36 cellular contexts compared by ENCODE assay signal in genomic region chr14:94329857-94330256, GRCh38. TPM values are rescaled to one million over a fixed set of nuclear protein-coding genes. Genes with fewer than 3 reads are reported as not detected.
"Had no signal": no experiment of that assay in that cellular context is flagged by ENCODE, and none has a peak within 500 bp of the region (broad histone marks: within the 10 kb centered on the region; RNA-seq: fewer than 3 reads in every experiment).

No MANE protein-coding gene starts in this region.

- H3K4me1 Mint-ChIP-seq: activated B cell treated with CpG ODN at 0.5 μM for 24 hours; activated CD4-positive, alpha-beta T cell treated with anti-CD3 and anti-CD28 coated beads, Interleukin-2, amount 10 ng/mL, durations not matched to agents 7 days and 5 days; activated naive CD4-positive, alpha-beta T cell treated with anti-CD3 and anti-CD28 coated beads, Interleukin-2, amount 10 ng/mL, durations not matched to agents 7 days and 5 days; activated naive CD4-positive, alpha-beta T cell treated with anti-CD3 and anti-CD28 coated beads, Interleukin-2, amount 50 U/mL, for 24 hours; activated naive CD8-positive, alpha-beta T cell treated with anti-CD3 and anti-CD28 coated beads, Interleukin-2, amount 10 ng/mL, durations not matched to agents 7 days and 5 days; activated naive CD8-positive, alpha-beta T cell treated with anti-CD3 and anti-CD28 coated beads, Interleukin-2, amount 50 U/mL, for 24 hours; brain; central memory CD8-positive, alpha-beta T cell had no signal

- H3K36me3 Mint-ChIP-seq: activated CD4-positive, alpha-beta memory T cell treated with anti-CD3 and anti-CD28 coated beads for 36 hours; activated naive CD4-positive, alpha-beta T cell treated with anti-CD3 and anti-CD28 coated beads, Interleukin-2, amount 10 ng/mL, durations not matched to agents 7 days and 5 days; activated naive CD4-positive, alpha-beta T cell treated with anti-CD3 and anti-CD28 coated beads, Interleukin-2, amount 50 U/mL, for 24 hours; activated naive CD8-positive, alpha-beta T cell; activated naive CD8-positive, alpha-beta T cell treated with anti-CD3 and anti-CD28 coated beads, Interleukin-2, amount 10 ng/mL, durations not matched to agents 7 days and 5 days; brain had no signal

- DNase-seq: activated B cell treated with CpG ODN at 0.5 μM for 24 hours; activated CD4-positive, alpha-beta memory T cell treated with anti-CD3 and anti-CD28 coated beads for 36 hours; activated CD4-positive, alpha-beta T cell treated with anti-CD3 and anti-CD28 coated beads for 4 hours; activated CD4-positive, alpha-beta T cell treated with anti-CD3 and anti-CD28 coated beads, Interleukin-2, amount 10 ng/mL, durations not matched to agents 7 days and 5 days; activated CD4-positive, alpha-beta T cell treated with anti-CD3 and anti-CD28 coated beads, Interleukin-2, amount 50 U/mL, for 4 hours; activated CD4-positive, CD25-positive, alpha-beta regulatory T cell treated with anti-CD3 and anti-CD28 coated beads, Interleukin-2, amount 50 U/mL, for 72 hours; activated CD8-positive, alpha-beta memory T cell treated with anti-CD3 and anti-CD28 coated beads, Interleukin-2, amount 50 U/mL, for 48 hours; activated CD8-positive, alpha-beta T cell treated with anti-CD3 and anti-CD28 coated beads for 36 hours; activated effector memory CD4-positive, alpha-beta T cell treated with Interleukin-2 at 50 U/mL for 16 hours; activated gamma-delta T cell; activated naive CD4-positive, alpha-beta T cell treated with anti-CD3 and anti-CD28 coated beads, Interleukin-2, amount 10 ng/mL, durations not matched to agents 7 days and 5 days; activated naive CD4-positive, alpha-beta T cell treated with Interleukin-2 at 50 U/mL for 16 hours; activated naive CD8-positive, alpha-beta T cell treated with anti-CD3 and anti-CD28 coated beads, Interleukin-2, amount 10 ng/mL, durations not matched to agents 7 days and 5 days; activated naive CD8-positive, alpha-beta T cell treated with anti-CD3 and anti-CD28 coated beads, Interleukin-2, amount 50 U/mL, for 24 hours; activated T-cell treated with anti-CD3 and anti-CD28 coated beads, Interleukin-2, amount 50 U/mL, for 24 hours; activated T-cell treated with anti-CD3 and anti-CD28 coated beads, Interleukin-2, amount 50 U/mL, for 48 hours; amygdala; anterior cingulate cortex; caudate nucleus; cerebellar nuclear complex; SW 1271; T-helper 1 cell; T-helper 2 cell; T-helper 9 cell had no signal

- H3K27ac Mint-ChIP-seq: activated B cell treated with CpG ODN at 0.5 μM for 24 hours; activated CD4-positive, alpha-beta memory T cell treated with anti-CD3 and anti-CD28 coated beads for 36 hours; activated CD4-positive, alpha-beta T cell treated with anti-CD3 and anti-CD28 coated beads, Interleukin-2, amount 10 ng/mL, durations not matched to agents 7 days and 5 days; activated CD8-positive, alpha-beta T cell treated with anti-CD3 and anti-CD28 coated beads for 36 hours; activated naive CD4-positive, alpha-beta T cell treated with anti-CD3 and anti-CD28 coated beads, Interleukin-2, amount 10 ng/mL, durations not matched to agents 7 days and 5 days; activated naive CD4-positive, alpha-beta T cell treated with anti-CD3 and anti-CD28 coated beads, Interleukin-2, amount 50 U/mL, for 24 hours; activated naive CD8-positive, alpha-beta T cell; activated naive CD8-positive, alpha-beta T cell treated with anti-CD3 and anti-CD28 coated beads, Interleukin-2, amount 10 ng/mL, durations not matched to agents 7 days and 5 days; activated naive CD8-positive, alpha-beta T cell treated with anti-CD3 and anti-CD28 coated beads, Interleukin-2, amount 50 U/mL, for 24 hours; activated T-cell treated with anti-CD3 and anti-CD28 coated beads, Interleukin-2, amount 50 U/mL, for 24 hours; activated T-helper 2 cell treated with anti-CD3 and anti-CD28 coated beads, Interferon-gamma antibody, Interleukin-2, Interleukin-4, amounts not matched to agents 10 μg/mL and 5 μg/mL and 100 μg/mL, durations not matched to agents 14 hours and 24 hours and 36 hours; brain; T-helper 1 cell treated with Interleukin-12 subunit alpha and Interleukin-12 subunit beta and Interleukin-4 antibody, amounts not matched to agents 30 μg/mL and 1 μg/mL, for 36 hours; T-helper 2 cell treated with Interferon-gamma antibody and Interleukin-4, amounts not matched to agents 5 μg/mL and 100 μg/mL, for 36 hours had no signal

- H3K27me3 Mint-ChIP-seq: activated B cell treated with CpG ODN at 0.5 μM for 24 hours had no signal

- H3K9me3 Mint-ChIP-seq: activated CD8-positive, alpha-beta T cell treated with anti-CD3 and anti-CD28 coated beads for 36 hours; activated naive CD4-positive, alpha-beta T cell treated with anti-CD3 and anti-CD28 coated beads, Interleukin-2, amount 10 ng/mL, durations not matched to agents 7 days and 5 days; activated naive CD8-positive, alpha-beta T cell treated with anti-CD3 and anti-CD28 coated beads, Interleukin-2, amount 10 ng/mL, durations not matched to agents 7 days and 5 days; activated naive CD8-positive, alpha-beta T cell treated with anti-CD3 and anti-CD28 coated beads, Interleukin-2, amount 50 U/mL, for 24 hours; activated T-cell treated with anti-CD3 and anti-CD28 coated beads, Interleukin-2, amount 50 U/mL, for 24 hours; activated T-helper 2 cell treated with anti-CD3 and anti-CD28 coated beads, Interferon-gamma antibody, Interleukin-2, Interleukin-4, amounts not matched to agents 10 μg/mL and 5 μg/mL and 100 μg/mL, durations not matched to agents 14 hours and 24 hours and 36 hours; central memory CD8-positive, alpha-beta T cell; T-helper 1 cell treated with Interleukin-12 subunit alpha and Interleukin-12 subunit beta and Interleukin-4 antibody, amounts not matched to agents 30 μg/mL and 1 μg/mL, for 36 hours; T-helper 2 cell treated with Interferon-gamma antibody and Interleukin-4, amounts not matched to agents 5 μg/mL and 100 μg/mL, for 36 hours had no signal

- H3K4me3 Mint-ChIP-seq: activated B cell treated with CpG ODN at 0.5 μM for 24 hours; activated CD4-positive, alpha-beta memory T cell treated with anti-CD3 and anti-CD28 coated beads for 36 hours; activated CD4-positive, alpha-beta T cell treated with anti-CD3 and anti-CD28 coated beads, Interleukin-2, amount 10 ng/mL, durations not matched to agents 7 days and 5 days; activated CD8-positive, alpha-beta T cell treated with anti-CD3 and anti-CD28 coated beads for 36 hours; activated naive CD4-positive, alpha-beta T cell treated with anti-CD3 and anti-CD28 coated beads, Interleukin-2, amount 10 ng/mL, durations not matched to agents 7 days and 5 days; activated naive CD4-positive, alpha-beta T cell treated with anti-CD3 and anti-CD28 coated beads, Interleukin-2, amount 50 U/mL, for 24 hours; activated naive CD8-positive, alpha-beta T cell; activated naive CD8-positive, alpha-beta T cell treated with anti-CD3 and anti-CD28 coated beads, Interleukin-2, amount 10 ng/mL, durations not matched to agents 7 days and 5 days; activated naive CD8-positive, alpha-beta T cell treated with anti-CD3 and anti-CD28 coated beads, Interleukin-2, amount 50 U/mL, for 24 hours; activated T-cell treated with anti-CD3 and anti-CD28 coated beads, Interleukin-2, amount 50 U/mL, for 24 hours; brain; central memory CD8-positive, alpha-beta T cell; T-helper 1 cell treated with Interleukin-12 subunit alpha and Interleukin-12 subunit beta and Interleukin-4 antibody, amounts not matched to agents 30 μg/mL and 1 μg/mL, for 36 hours; T-helper 2 cell treated with Interferon-gamma antibody and Interleukin-4, amounts not matched to agents 5 μg/mL and 100 μg/mL, for 36 hours had no signal

- H3K4me3 ChIP-seq: ascending aorta, cardiac muscle cell had no signal

- H3K9me3 ChIP-seq: ascending aorta had no signal

- H3K27ac ChIP-seq: ascending aorta, cardiac muscle cell, VCaP had no signal

- H3K27me3 ChIP-seq: ascending aorta, cardiac muscle cell had no signal

- H3K4me1 ChIP-seq: ascending aorta had no signal

- H3K36me3 ChIP-seq: ascending aorta, cardiac muscle cell had no signal

- ATAC-seq: activated CD8-positive, alpha-beta T cell treated with anti-CD3 and anti-CD28 coated beads for 36 hours; activated naive CD8-positive, alpha-beta T cell treated with anti-CD3 and anti-CD28 coated beads, Interleukin-2, amount 50 U/mL, for 24 hours had no signal

RNA-seq across cellular contexts. Expression of gene SERPINA6, which starts 6.7 kb away (rescaled TPM):
- total RNA-seq: activated B cell treated with CpG ODN at 0.5 μM for 24 hours; activated CD4-positive, alpha-beta memory T cell treated with anti-CD3 and anti-CD28 coated beads for 36 hours; activated CD4-positive, alpha-beta T cell treated with anti-CD3 and anti-CD28 coated beads, Interleukin-2, amount 10 ng/mL, durations not matched to agents 7 days and 5 days; activated CD8-positive, alpha-beta memory T cell treated with anti-CD3 and anti-CD28 coated beads for 36 hours; activated CD8-positive, alpha-beta T cell treated with anti-CD3 and anti-CD28 coated beads for 36 hours; activated naive CD8-positive, alpha-beta T cell treated with anti-CD3 and anti-CD28 coated beads, Interleukin-2, amount 10 ng/mL, durations not matched to agents 7 days and 5 days; activated T-helper 2 cell treated with anti-CD3 and anti-CD28 coated beads, Interferon-gamma antibody, Interleukin-2, Interleukin-4, amounts not matched to agents 10 μg/mL and 5 μg/mL and 100 μg/mL, durations not matched to agents 14 hours and 24 hours and 36 hours; ascending aorta; bronchial epithelial cell; cardiac muscle cell had no signal

RNA-seq across cellular contexts. Expression of gene SERPINA2, which starts 36.6 kb away (rescaled TPM):
- total RNA-seq: activated B cell treated with CpG ODN at 0.5 μM for 24 hours; activated CD4-positive, alpha-beta memory T cell treated with anti-CD3 and anti-CD28 coated beads for 36 hours; activated CD4-positive, alpha-beta T cell treated with anti-CD3 and anti-CD28 coated beads, Interleukin-2, amount 10 ng/mL, durations not matched to agents 7 days and 5 days; activated CD8-positive, alpha-beta memory T cell treated with anti-CD3 and anti-CD28 coated beads for 36 hours; activated CD8-positive, alpha-beta T cell treated with anti-CD3 and anti-CD28 coated beads for 36 hours; activated naive CD8-positive, alpha-beta T cell treated with anti-CD3 and anti-CD28 coated beads, Interleukin-2, amount 10 ng/mL, durations not matched to agents 7 days and 5 days; activated T-helper 2 cell treated with anti-CD3 and anti-CD28 coated beads, Interferon-gamma antibody, Interleukin-2, Interleukin-4, amounts not matched to agents 10 μg/mL and 5 μg/mL and 100 μg/mL, durations not matched to agents 14 hours and 24 hours and 36 hours; ascending aorta; bronchial epithelial cell; cardiac muscle cell had no signal

RNA-seq across cellular contexts. Expression of gene SERPINA10, which starts 36.8 kb away (rescaled TPM):
- total RNA-seq: activated B cell treated with CpG ODN at 0.5 μM for 24 hours; activated CD4-positive, alpha-beta memory T cell treated with anti-CD3 and anti-CD28 coated beads for 36 hours; activated CD4-positive, alpha-beta T cell treated with anti-CD3 and anti-CD28 coated beads, Interleukin-2, amount 10 ng/mL, durations not matched to agents 7 days and 5 days; activated CD8-positive, alpha-beta memory T cell treated with anti-CD3 and anti-CD28 coated beads for 36 hours; activated CD8-positive, alpha-beta T cell treated with anti-CD3 and anti-CD28 coated beads for 36 hours; activated naive CD8-positive, alpha-beta T cell treated with anti-CD3 and anti-CD28 coated beads, Interleukin-2, amount 10 ng/mL, durations not matched to agents 7 days and 5 days; activated T-helper 2 cell treated with anti-CD3 and anti-CD28 coated beads, Interferon-gamma antibody, Interleukin-2, Interleukin-4, amounts not matched to agents 10 μg/mL and 5 μg/mL and 100 μg/mL, durations not matched to agents 14 hours and 24 hours and 36 hours; ascending aorta; bronchial epithelial cell; cardiac muscle cell had no signal
